ENCODE assay signal across 9 cellular contexts in genomic region chr3:20060924-20061323, GRCh38. TPM values are rescaled to one million over a fixed set of nuclear protein-coding genes. Genes with fewer than 3 reads are reported as not detected.
A peak's percentile ranks its signal among the peaks of the same experiment; 100 is the strongest.
DNase-seq lines count a peak whose midpoint lies in the region; ATAC-seq and TF ChIP-seq lines count a peak whose summit lies in the region.
"Had no signal": no experiment of that assay in that cellular context is flagged by ENCODE, and none has a peak within 500 bp of the region (broad histone marks: within the 10 kb centered on the region; RNA-seq: fewer than 3 reads in every experiment).

No MANE protein-coding gene starts in this region.

- H3K36me3 ChIP-seq in right atrium auricular region (no peaks in the 10 kb centered on the region), body of pancreas (replicated peaks in 1 of 2; ENCODE audit: insufficient read depth in 1 of 2, low read depth in 2 of 2) (no peaks in the 10 kb centered on the region), osteoblast (ENCODE audit: insufficient read depth, low read length) (no peaks in the 10 kb centered on the region)

- H3K4me2 ChIP-seq in osteoblast (ENCODE audit: insufficient read depth, low read length) = peak overlapping the region; percentile 74

- peaks cover 0 to 52% of the 10 kb centered on the region in 2 donors for H3K4me1 ChIP-seq in right atrium auricular region
- H3K4me1 ChIP-seq in body of pancreas = peaks cover 29% of the 10 kb centered on the region
- H3K4me1 ChIP-seq in osteoblast (ENCODE audit: insufficient read depth, low read length) = peaks cover 20% of the 10 kb centered on the region

- TF ChIP-seq POLR2A in body of pancreas (IDR thresholded peaks at IDR 0.05) = no peak

- TF ChIP-seq CTCF in right atrium auricular region (IDR thresholded peaks at IDR 0.05) (no peak), body of pancreas (IDR thresholded peaks at IDR 0.05) (no peak), osteoblast (IDR thresholded peaks at IDR 0.05; ENCODE audit: extremely low read depth, low read depth, low read length) (no peak)

- 10 to 14% methylated on average over 1 of the region's 1 CpG for WGBS in body of pancreas, 2 donors

- DNase-seq in Right ventricle myocardium inferior (ENCODE audit: missing footprints) (no peak), right atrium auricular region (ENCODE audit: low spot score) (no peak), body of pancreas (no peak), osteoblast (ENCODE audit: insufficient read length, low spot score, missing footprints) (no peak), NCI-H2171 (lab: John Stamatoyannopoulos, UW) (no peak), dedifferentiated amniotic fluid mesenchymal stem cell (ENCODE audit: extremely low spot score) (no peak), DMS114 treated with DMSO at 0.1 percent for 48 hours (lab: John Stamatoyannopoulos, UW; ENCODE audit: unreplicated experiment) (no peak)

- no peaks in the 10 kb centered on the region for H3K9me3 ChIP-seq in right atrium auricular region
- no peaks in the 10 kb centered on the region for H3K9me3 ChIP-seq in body of pancreas
- H3K9me3 ChIP-seq in osteoblast (ENCODE audit: low read depth, low read length) = no peaks in the 10 kb centered on the region

- no peak overlapping the region for H3K4me3 ChIP-seq in right atrium auricular region
- no peak overlapping the region for H3K4me3 ChIP-seq in body of pancreas
- peak overlapping the region; percentile 22 for H3K4me3 ChIP-seq in osteoblast (ENCODE audit: insufficient read depth, low read length)

- ATAC-seq in Right ventricle myocardium inferior (peak; percentile 55), HG03558 (IDR thresholded peaks at IDR 0.05; ENCODE audit: extremely low read depth, unreplicated experiment) (peak; percentile 58), body of pancreas (peak; percentile 63)

- peak overlapping the region; percentile 67 for H2AFZ ChIP-seq in osteoblast (ENCODE audit: low read length)

- no peaks in the 10 kb centered on the region for H3K79me2 ChIP-seq in osteoblast (ENCODE audit: insufficient read depth, low read length)

- H3K27ac ChIP-seq in right atrium auricular region = peak overlapping the region in 1 of 2 donors; percentile 42
- H3K27ac ChIP-seq in body of pancreas = peak overlapping the region in 2 of 4 donors; percentile 22 to 48
- no peak overlapping the region for H3K27ac ChIP-seq in osteoblast (ENCODE audit: low read depth, low read length)

- intact Hi-C loops in Right ventricle myocardium inferior (cut with DNase I) (no loop called here), body of pancreas (cut with DNase I) (no loop called here)

- H4K20me1 ChIP-seq in osteoblast (ENCODE audit: insufficient read depth, low read length) = peaks cover 4% of the 10 kb centered on the region

- no peaks in the 10 kb centered on the region for H3K27me3 ChIP-seq in right atrium auricular region
- no peaks in the 10 kb centered on the region for H3K27me3 ChIP-seq in body of pancreas
- H3K27me3 ChIP-seq in osteoblast (ENCODE audit: insufficient read depth, low read length) = no peaks in the 10 kb centered on the region

RNA-seq across cellular contexts. Expression of gene KAT2B, which starts 20.7 kb away (rescaled TPM):
- 118 TPM for total RNA-seq in Right ventricle myocardium inferior
- 10 to 100 TPM; 25.0 to 70.5 TPM for total RNA-seq in right atrium auricular region
- total RNA-seq in body of pancreas = 10 to 100 TPM; 14.5 to 25.2 TPM
- 11.8 and 15.9 TPM in 2 replicates for total RNA-seq in osteoblast

RNA-seq across cellular contexts. Expression of gene PP2D1, which starts 48.9 kb away (rescaled TPM):
- not detected for total RNA-seq in Right ventricle myocardium inferior
- total RNA-seq in right atrium auricular region = not detected
- not detected for total RNA-seq in body of pancreas
- total RNA-seq in osteoblast = not detected in 2 replicates
- total RNA-seq: activated CD8-positive, alpha-beta memory T cell treated with anti-CD3 and anti-CD28 coated beads for 36 hours had no signal
